25 cellular contexts compared by ENCODE assay signal in the genomic region with DNA sequence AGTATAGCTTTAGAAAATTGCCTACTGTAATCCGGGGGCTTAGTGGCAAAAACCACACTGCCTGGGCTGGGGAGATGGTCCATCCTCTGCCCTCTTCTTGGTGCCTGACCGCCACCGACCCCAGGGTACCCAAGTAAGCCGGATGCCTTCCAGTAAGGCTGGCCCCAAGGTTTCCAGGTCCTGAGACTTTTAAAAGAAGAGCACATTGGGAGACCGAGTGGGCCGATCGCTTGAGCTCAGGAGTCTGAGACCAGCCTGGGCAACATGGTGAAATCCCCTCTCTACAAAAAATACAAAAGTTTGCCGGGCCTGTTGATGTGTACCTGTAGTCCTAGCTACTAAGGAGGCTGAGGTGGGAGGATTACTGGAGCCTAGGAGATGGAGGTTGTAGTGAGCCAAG.
"Had no signal": no experiment of that assay in that cellular context is flagged by ENCODE, and none has a peak within 500 bp of the region (broad histone marks: within the 10 kb centered on the region; RNA-seq: fewer than 3 reads in every experiment).

No MANE protein-coding gene starts in this region.

- H3K9me3 Mint-ChIP-seq: dendritic cell treated with granulocyte-macrophage colony-stimulating factor and Interleukin-4, amounts not matched to agents 40 ng/mL and 50 ng/mL, for 4 days; endodermal cell had no signal

- H3K27ac ChIP-seq: colonic mucosa, coronary artery, dorsolateral prefrontal cortex, epithelial cell of prostate, esophagus muscularis mucosa, esophagus squamous epithelium, foreskin keratinocyte, gastrocnemius medialis, gastroesophageal sphincter, heart left ventricle, heart right ventricle had no signal

- H3K4me1 ChIP-seq: colonic mucosa, esophagus muscularis mucosa, esophagus squamous epithelium, foreskin keratinocyte, gastrocnemius medialis, gastroesophageal sphincter, heart left ventricle, heart right ventricle had no signal

- H3K4me3 Mint-ChIP-seq: dendritic cell treated with granulocyte-macrophage colony-stimulating factor and Interleukin-4, amounts not matched to agents 40 ng/mL and 50 ng/mL, for 4 days; effector memory CD8-positive, alpha-beta T cell; endodermal cell had no signal

- H3K36me3 ChIP-seq: colonic mucosa, esophagus muscularis mucosa, esophagus squamous epithelium, gastrocnemius medialis, gastroesophageal sphincter, heart left ventricle, heart right ventricle had no signal

- DNase-seq: colonic mucosa; cortex of kidney; dermis blood vessel endothelial cell; dorsolateral prefrontal cortex; effector CD4-positive, alpha-beta T cell; effector CD8-positive, alpha-beta T cell; effector memory CD4-positive, alpha-beta T cell; effector memory CD8-positive, alpha-beta T cell; endodermal cell; erythroblast; esophagus squamous epithelium; foreskin fibroblast; foreskin keratinocyte; foreskin melanocyte; gastrocnemius medialis; glutamatergic neuron; head of caudate nucleus; heart left ventricle; heart right ventricle had no signal

- H3K27me3 ChIP-seq: colonic mucosa, esophagus muscularis mucosa, foreskin keratinocyte, gastrocnemius medialis, heart left ventricle had no signal

- ATAC-seq: effector memory CD8-positive, alpha-beta T cell; esophagus mucosa; foreskin keratinocyte; gastrocnemius medialis; gastroesophageal sphincter; heart left ventricle; heart right ventricle had no signal

- H3K4me3 ChIP-seq: colonic mucosa, coronary artery, dorsolateral prefrontal cortex, esophagus muscularis mucosa, esophagus squamous epithelium, gastrocnemius medialis, gastroesophageal sphincter, heart left ventricle, heart right ventricle had no signal

- H3K9me3 ChIP-seq: colonic mucosa, esophagus muscularis mucosa, esophagus squamous epithelium, gastrocnemius medialis, heart left ventricle had no signal

- H3K27ac Mint-ChIP-seq: dendritic cell treated with granulocyte-macrophage colony-stimulating factor and Interleukin-4, amounts not matched to agents 40 ng/mL and 50 ng/mL, for 4 days; effector memory CD8-positive, alpha-beta T cell; endodermal cell had no signal

- H3K27me3 Mint-ChIP-seq: dendritic cell treated with granulocyte-macrophage colony-stimulating factor and Interleukin-4, amounts not matched to agents 40 ng/mL and 50 ng/mL, for 4 days; effector memory CD8-positive, alpha-beta T cell had no signal
